ENCODE assay signal across 2 cellular contexts in the genomic region with DNA sequence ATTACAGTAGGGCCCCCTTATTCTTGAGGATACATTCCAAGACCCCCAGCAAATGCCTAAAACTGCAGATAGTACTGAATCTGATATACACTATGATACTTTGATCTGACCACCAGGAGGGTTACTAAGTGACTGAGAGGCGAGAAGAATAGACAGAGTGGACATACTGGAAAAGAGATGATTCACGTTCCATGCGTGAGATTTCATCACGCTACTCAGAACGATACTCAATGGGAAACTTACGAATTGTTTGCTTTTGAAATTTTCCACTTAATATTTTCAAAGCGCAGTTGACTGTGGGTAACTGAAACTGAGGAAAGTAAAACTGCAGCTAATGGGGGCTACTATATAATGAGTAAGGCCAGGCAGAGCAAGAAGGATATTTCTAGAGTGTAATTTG.
TF ChIP-seq lines count a peak whose summit lies in the region.

No MANE protein-coding gene starts in this region.

TF ChIP-seq in IMR-90, 13 proteins besides CTCF, POLR2A, EP300 and RAD21:
- peak; percentile 61 for TF ChIP-seq CEBPB (IDR thresholded peaks at IDR 0.05; ENCODE audit: low read depth, low read length)
- no peak for TF ChIP-seq MXI1 (IDR thresholded peaks at IDR 0.05; ENCODE audit: borderline replicate concordance, low read depth, low read length)
- 0 out of 2 replicates have a peak, but pooled peaks have one; percentile 24 for TF ChIP-seq BHLHE40 (IDR thresholded peaks at IDR 0.05; ENCODE audit: low read depth, low read length)

TF ChIP-seq in GM23338, 12 proteins besides CTCF, POLR2A, EP300 and RAD21:
- TF ChIP-seq NANOG (IDR thresholded peaks at IDR 0.05; ENCODE audit: borderline replicate concordance) (no peak), EZH2phosphoT487 (IDR thresholded peaks at IDR 0.05; ENCODE audit: unreplicated experiment) (no peak), CREB1 (CRISPR knock-in tag; IDR thresholded peaks at IDR 0.05; ENCODE audit: low read depth) (no peak), EZH2 (IDR thresholded peaks at IDR 0.05; ENCODE audit: low read depth, unreplicated experiment) (no peak), STAT1 (IDR thresholded peaks at IDR 0.05; ENCODE audit: unreplicated experiment) (no peak), ZNF114 (CRISPR knock-in tag; IDR thresholded peaks at IDR 0.05) (no peak)
- TF ChIP-seq, protein P1, sequence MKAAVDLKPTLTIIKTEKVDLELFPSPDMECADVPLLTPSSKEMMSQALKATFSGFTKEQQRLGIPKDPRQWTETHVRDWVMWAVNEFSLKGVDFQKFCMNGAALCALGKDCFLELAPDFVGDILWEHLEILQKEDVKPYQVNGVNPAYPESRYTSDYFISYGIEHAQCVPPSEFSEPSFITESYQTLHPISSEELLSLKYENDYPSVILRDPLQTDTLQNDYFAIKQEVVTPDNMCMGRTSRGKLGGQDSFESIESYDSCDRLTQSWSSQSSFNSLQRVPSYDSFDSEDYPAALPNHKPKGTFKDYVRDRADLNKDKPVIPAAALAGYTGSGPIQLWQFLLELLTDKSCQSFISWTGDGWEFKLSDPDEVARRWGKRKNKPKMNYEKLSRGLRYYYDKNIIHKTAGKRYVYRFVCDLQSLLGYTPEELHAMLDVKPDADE (IDR thresholded peaks at IDR 0.05) = no peak
- TF ChIP-seq, protein P2, sequence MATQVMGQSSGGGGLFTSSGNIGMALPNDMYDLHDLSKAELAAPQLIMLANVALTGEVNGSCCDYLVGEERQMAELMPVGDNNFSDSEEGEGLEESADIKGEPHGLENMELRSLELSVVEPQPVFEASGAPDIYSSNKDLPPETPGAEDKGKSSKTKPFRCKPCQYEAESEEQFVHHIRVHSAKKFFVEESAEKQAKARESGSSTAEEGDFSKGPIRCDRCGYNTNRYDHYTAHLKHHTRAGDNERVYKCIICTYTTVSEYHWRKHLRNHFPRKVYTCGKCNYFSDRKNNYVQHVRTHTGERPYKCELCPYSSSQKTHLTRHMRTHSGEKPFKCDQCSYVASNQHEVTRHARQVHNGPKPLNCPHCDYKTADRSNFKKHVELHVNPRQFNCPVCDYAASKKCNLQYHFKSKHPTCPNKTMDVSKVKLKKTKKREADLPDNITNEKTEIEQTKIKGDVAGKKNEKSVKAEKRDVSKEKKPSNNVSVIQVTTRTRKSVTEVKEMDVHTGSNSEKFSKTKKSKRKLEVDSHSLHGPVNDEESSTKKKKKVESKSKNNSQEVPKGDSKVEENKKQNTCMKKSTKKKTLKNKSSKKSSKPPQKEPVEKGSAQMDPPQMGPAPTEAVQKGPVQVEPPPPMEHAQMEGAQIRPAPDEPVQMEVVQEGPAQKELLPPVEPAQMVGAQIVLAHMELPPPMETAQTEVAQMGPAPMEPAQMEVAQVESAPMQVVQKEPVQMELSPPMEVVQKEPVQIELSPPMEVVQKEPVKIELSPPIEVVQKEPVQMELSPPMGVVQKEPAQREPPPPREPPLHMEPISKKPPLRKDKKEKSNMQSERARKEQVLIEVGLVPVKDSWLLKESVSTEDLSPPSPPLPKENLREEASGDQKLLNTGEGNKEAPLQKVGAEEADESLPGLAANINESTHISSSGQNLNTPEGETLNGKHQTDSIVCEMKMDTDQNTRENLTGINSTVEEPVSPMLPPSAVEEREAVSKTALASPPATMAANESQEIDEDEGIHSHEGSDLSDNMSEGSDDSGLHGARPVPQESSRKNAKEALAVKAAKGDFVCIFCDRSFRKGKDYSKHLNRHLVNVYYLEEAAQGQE (IDR thresholded peaks at IDR 0.05; ENCODE audit: unreplicated experiment) = no peak
